ENCODE assay signal across 15 cellular contexts in the genomic region with DNA sequence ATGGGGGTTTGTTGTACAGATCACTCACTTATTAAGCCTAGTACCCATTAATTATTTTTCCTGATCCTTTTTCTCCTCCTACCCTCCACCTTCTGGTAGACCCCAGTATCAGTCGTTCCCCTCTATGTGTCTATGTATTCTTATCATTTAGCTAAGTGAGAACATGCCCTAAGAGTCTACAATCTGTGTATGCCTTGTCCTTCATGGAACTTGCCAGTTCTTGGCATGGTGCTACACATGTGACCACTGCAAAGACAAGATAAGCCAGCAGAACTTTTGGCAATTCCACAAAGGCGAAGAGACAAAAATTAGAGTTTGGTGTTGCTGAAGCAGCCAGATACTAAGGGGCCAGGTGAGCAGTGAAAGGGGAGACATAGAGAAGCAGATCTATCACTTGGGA.
DNase-seq lines count a peak whose midpoint lies in the region; ATAC-seq and TF ChIP-seq lines count a peak whose summit lies in the region.
"Had no signal": no experiment of that assay in that cellular context is flagged by ENCODE, and none has a peak within 500 bp of the region (broad histone marks: within the 10 kb centered on the region; RNA-seq: fewer than 3 reads in every experiment).

No MANE protein-coding gene starts in this region.

- peaks cover 19% of the 10 kb centered on the region for H3K36me3 Mint-ChIP-seq in nephron progenitor cell (ENCODE audit: low read depth)

- H3K4me3 ChIP-seq in foreskin fibroblast (ENCODE audit: low read depth in 1 of 2, low read length in 2 of 2) = no peak overlapping the region
- H3K4me3 ChIP-seq: BLaER1 had no signal

- peak in 59 of 76 experiments; percentile 1 to 75 (median 35) for DNase-seq in HUDEP-2 (lab: John Stamatoyannopoulos, UW; ENCODE audit: unreplicated experiment in 76 of 76)
- peak; percentile 76 to 92 for DNase-seq in erythroblast (lab: John Stamatoyannopoulos, UW)
- DNase-seq in left cardiac atrium = no peak
- no peak for DNase-seq in nephron progenitor cell
- no peak for DNase-seq in occipital lobe (lab: John Stamatoyannopoulos, UW)
- DNase-seq in cortex of kidney (lab: John Stamatoyannopoulos, UW) = no peak
- no peak for DNase-seq in foreskin fibroblast
- DNase-seq: 8988T; AML-193; Caco-2; CD8-positive, alpha-beta memory T cell; DMS53; GF-D8 had no signal

- TF ChIP-seq POLR2A in erythroblast (IDR thresholded peaks at IDR 0.05; ENCODE audit: low read length) = no peak

- intact Hi-C loops in left cardiac atrium (cut with DNase I) = no loop called here

- peaks cover 4% of the 10 kb centered on the region for H3K27me3 Mint-ChIP-seq in nephron progenitor cell (ENCODE audit: low read depth, poor library complexity)

- TF ChIP-seq CTCF in nephron progenitor cell (IDR thresholded peaks at IDR 0.05) (no peak), foreskin fibroblast (IDR thresholded peaks at IDR 0.05; ENCODE audit: low read depth, low read length) (no peak)

- peak; percentile 71 to 76 for ATAC-seq in left cardiac atrium
- ATAC-seq: HCT116 had no signal

- H3K4me3 Mint-ChIP-seq in nephron progenitor cell = no peak overlapping the region
- H3K4me3 Mint-ChIP-seq: CD8-positive, alpha-beta memory T cell had no signal

- H3K27ac Mint-ChIP-seq in nephron progenitor cell = peak overlapping the region; percentile 9
- H3K27ac Mint-ChIP-seq: CD8-positive, alpha-beta memory T cell had no signal

- H3K4me1 Mint-ChIP-seq in nephron progenitor cell = peaks cover 32% of the 10 kb centered on the region
- H3K4me1 Mint-ChIP-seq: CD8-positive, alpha-beta memory T cell had no signal

- H3K9me3 Mint-ChIP-seq in nephron progenitor cell = peaks cover 35% of the 10 kb centered on the region

Comparison
In these comparisons a context has a peak if more than half of its experiments do, and no peak if none do; other contexts are left out.
1. DNase-seq: peak in HUDEP-2 (59 of 76) and erythroblast (2 of 2); none in left cardiac atrium (single experiment), nephron progenitor cell (single experiment), occipital lobe (single experiment), cortex of kidney (single experiment) and foreskin fibroblast (0 of 2).